ENCODE assay signal across 9 cellular contexts in genomic region chr2:70118798-70119454, GRCh38. TPM values are rescaled to one million over a fixed set of nuclear protein-coding genes. Genes with fewer than 3 reads are reported as not detected.
DNase-seq lines count a peak whose midpoint lies in the region; ATAC-seq and TF ChIP-seq lines count a peak whose summit lies in the region.
"Had no signal": no experiment of that assay in that cellular context is flagged by ENCODE, and none has a peak within 500 bp of the region (broad histone marks: within the 10 kb centered on the region; RNA-seq: fewer than 3 reads in every experiment).

No MANE protein-coding gene starts in this region.

- H3K79me2 ChIP-seq in GM23338 (replicated peaks; ENCODE audit: insufficient read depth), result no peaks in the 10 kb centered on the region

- peak overlapping the region; percentile 48 for H3K4me3 Mint-ChIP-seq in GM23338
- no peak overlapping the region for H3K4me3 Mint-ChIP-seq in dendritic cell treated with granulocyte-macrophage colony-stimulating factor and Interleukin-4, amounts not matched to agents 40 ng/mL and 50 ng/mL, for 4 days

- no peaks in the 10 kb centered on the region for H3K27me3 ChIP-seq in GM23338 (ENCODE audit: insufficient read depth)
- H3K27me3 ChIP-seq in neutrophil, result no peaks in the 10 kb centered on the region
- H3K27me3 ChIP-seq: adrenal gland had no signal

- no peaks in the 10 kb centered on the region for H3K9me2 ChIP-seq in GM23338 (ENCODE audit: insufficient read depth)

- peaks cover 12% of the 10 kb centered on the region for H3K27me3 Mint-ChIP-seq in GM23338 (ENCODE audit: insufficient read depth, low read depth, poor library complexity)
- H3K27me3 Mint-ChIP-seq in dendritic cell treated with granulocyte-macrophage colony-stimulating factor and Interleukin-4, amounts not matched to agents 40 ng/mL and 50 ng/mL, for 4 days, result no peaks in the 10 kb centered on the region

- peaks cover 39% of the 10 kb centered on the region for H3K4me1 Mint-ChIP-seq in GM23338
- H3K4me1 Mint-ChIP-seq in dendritic cell treated with granulocyte-macrophage colony-stimulating factor and Interleukin-4, amounts not matched to agents 40 ng/mL and 50 ng/mL, for 4 days (ENCODE audit: low read depth), result peaks cover 39% of the 10 kb centered on the region

- peaks cover 2% of the 10 kb centered on the region; the same call in 2 of the 3 replicates for H3K9me3 Mint-ChIP-seq in GM23338
- no peaks in the 10 kb centered on the region for H3K9me3 Mint-ChIP-seq in dendritic cell treated with granulocyte-macrophage colony-stimulating factor and Interleukin-4, amounts not matched to agents 40 ng/mL and 50 ng/mL, for 4 days

- intact Hi-C loops in dendritic cell treated with granulocyte-macrophage colony-stimulating factor and Interleukin-4, amounts not matched to agents 40 ng/mL and 50 ng/mL, for 4 days (cut with micrococcal nuclease), result no loop called here

- H3K27ac Mint-ChIP-seq in GM23338, result peak overlapping the region; percentile 94
- peak overlapping the region; percentile 38 for H3K27ac Mint-ChIP-seq in dendritic cell treated with granulocyte-macrophage colony-stimulating factor and Interleukin-4, amounts not matched to agents 40 ng/mL and 50 ng/mL, for 4 days

- TF ChIP-seq CTCF in GM23338 (conservative IDR thresholded peaks at IDR 0.05; ENCODE audit: low read depth in 2 of 2) (no peak), neutrophil (IDR thresholded peaks at IDR 0.05) (no peak)

- no peaks in the 10 kb centered on the region for H4K20me1 ChIP-seq in GM23338 (replicated peaks; ENCODE audit: insufficient read depth)

- H3K4me2 ChIP-seq in GM23338, result peak overlapping the region; percentile 64

- H3K9me3 ChIP-seq in neutrophil, result no peaks in the 10 kb centered on the region
- H3K9me3 ChIP-seq: adrenal gland had no signal

- H3K27ac ChIP-seq in GM23338 (ENCODE audit: low read depth) (0 out of 2 replicates have a peak overlapping the region, but pooled peaks have one; percentile 70), neutrophil (peak overlapping the region; percentile 19)
- H3K27ac ChIP-seq: adrenal gland had no signal

- no peaks in the 10 kb centered on the region for H3K36me3 Mint-ChIP-seq in GM23338 (ENCODE audit: low read depth)
- H3K36me3 Mint-ChIP-seq in dendritic cell treated with granulocyte-macrophage colony-stimulating factor and Interleukin-4, amounts not matched to agents 40 ng/mL and 50 ng/mL, for 4 days (ENCODE audit: low read depth), result no peaks in the 10 kb centered on the region

- DNase-seq in GM23338 (ENCODE audit: low spot score), result peak; percentile 85
- DNase-seq in NCI-H2227 treated with DMSO at 0.1 percent for 48 hours (lab: John Stamatoyannopoulos, UW), result peak; percentile 71
- no peak for DNase-seq in NCI-H345 (lab: John Stamatoyannopoulos, UW)
- no peak for DNase-seq in NOMO-1 (lab: John Stamatoyannopoulos, UW; ENCODE audit: unreplicated experiment in 2 of 2)
- DNase-seq in NCI-H2081 (lab: John Stamatoyannopoulos, UW), result no peak

- H3K4me3 ChIP-seq in GM23338 (peak overlapping the region; percentile 9), neutrophil (ENCODE audit: low read depth in 1 of 2, low read length in 1 of 2) (no peak overlapping the region)
- H3K4me3 ChIP-seq: adrenal gland had no signal

- H3K4me1 ChIP-seq in GM23338 (ENCODE audit: insufficient read depth) (peaks cover 41% of the 10 kb centered on the region), neutrophil (ENCODE audit: control insufficient read depth in 1 of 2, insufficient read depth in 1 of 2, low read depth in 1 of 2, low read length in 1 of 2) (peaks cover 38 to 53% of the 10 kb centered on the region in 2 experiments)

- H2AFZ ChIP-seq in GM23338, result peak overlapping the region; percentile 44; the same call in 1 of the 2 replicates

- peaks cover 16% of the 10 kb centered on the region for H3F3A ChIP-seq in GM23338 (replicated peaks; ENCODE audit: low read depth)

- H3K36me3 ChIP-seq in GM23338 (ENCODE audit: insufficient read depth) (no peaks in the 10 kb centered on the region), neutrophil (no peaks in the 10 kb centered on the region)
- H3K36me3 ChIP-seq: adrenal gland had no signal

- peak; percentile 59 for ATAC-seq in GM23338
- no peak for ATAC-seq in HG02798 (IDR thresholded peaks at IDR 0.05; ENCODE audit: poor library complexity, unreplicated experiment)

TF ChIP-seq in GM23338, 12 proteins besides CTCF, POLR2A, EP300 and RAD21 (continues in another document):
- TF ChIP-seq ZNF331 (CRISPR knock-in tag; IDR thresholded peaks at IDR 0.05; ENCODE audit: low read depth) (no peak), STAT1 (IDR thresholded peaks at IDR 0.05; ENCODE audit: unreplicated experiment) (no peak), ZNF462 (CRISPR knock-in tag; IDR thresholded peaks at IDR 0.05) (peak; percentile 60; the same call in 1 of the 2 replicates)

RNA-seq across cellular contexts. Expression of gene PCBP1, which starts 31.6 kb away (rescaled TPM):
- total RNA-seq in GM23338 (2014; rRNA removed; shearing (Covaris generic)), result 212 and 254 TPM in 2 replicates
- polyA plus RNA-seq in GM23338 (2016; fragmentation: Nextera tagmentation; extraction: Ambion mirVana), result 393 and 400 TPM in 2 replicates

Comparison
In these comparisons a context has a peak if more than half of its experiments do, and no peak if none do; other contexts are left out.
1. DNase-seq: peak in GM23338 (single experiment) and NCI-H2227 treated with DMSO at 0.1 percent for 48 hours (single experiment); none in NCI-H345 (single experiment), NOMO-1 (0 of 2) and NCI-H2081 (0 of 2).